In the genomic region with DNA sequence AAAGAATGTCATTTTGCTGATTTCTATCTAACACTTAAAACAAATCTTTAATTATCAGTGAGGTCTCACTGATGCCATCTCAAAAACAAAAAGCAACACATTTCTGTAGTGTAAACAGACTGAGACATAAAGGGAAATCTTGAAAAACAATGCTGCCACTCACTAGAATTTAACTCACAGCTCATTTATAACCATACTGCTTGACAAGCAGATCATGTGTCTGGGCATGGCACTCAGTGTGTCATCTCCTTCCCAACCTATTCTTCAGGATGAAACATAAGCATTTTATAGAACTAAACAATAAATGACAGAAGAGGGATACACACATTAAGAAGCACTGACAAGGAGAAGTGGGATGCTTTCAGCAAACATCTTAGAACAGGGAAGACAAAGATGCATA, we compare ENCODE assay signal across 1 cellular context.
TF ChIP-seq lines count a peak whose summit lies in the region.

No MANE protein-coding gene starts in this region.

TF ChIP-seq in SK-N-SH treated with all-trans-retinoic acid at 6 μM for 48 hours, 23 proteins besides CTCF, POLR2A, EP300 and RAD21 (continued from another document):
- TF ChIP-seq, protein P1, sequence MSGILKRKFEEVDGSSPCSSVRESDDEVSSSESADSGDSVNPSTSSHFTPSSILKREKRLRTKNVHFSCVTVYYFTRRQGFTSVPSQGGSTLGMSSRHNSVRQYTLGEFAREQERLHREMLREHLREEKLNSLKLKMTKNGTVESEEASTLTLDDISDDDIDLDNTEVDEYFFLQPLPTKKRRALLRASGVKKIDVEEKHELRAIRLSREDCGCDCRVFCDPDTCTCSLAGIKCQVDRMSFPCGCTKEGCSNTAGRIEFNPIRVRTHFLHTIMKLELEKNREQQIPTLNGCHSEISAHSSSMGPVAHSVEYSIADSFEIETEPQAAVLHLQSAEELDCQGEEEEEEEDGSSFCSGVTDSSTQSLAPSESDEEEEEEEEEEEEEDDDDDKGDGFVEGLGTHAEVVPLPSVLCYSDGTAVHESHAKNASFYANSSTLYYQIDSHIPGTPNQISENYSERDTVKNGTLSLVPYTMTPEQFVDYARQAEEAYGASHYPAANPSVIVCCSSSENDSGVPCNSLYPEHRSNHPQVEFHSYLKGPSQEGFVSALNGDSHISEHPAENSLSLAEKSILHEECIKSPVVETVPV (CRISPR knock-in tag; IDR thresholded peaks at IDR 0.05), result no peak
- TF ChIP-seq PPARA (CRISPR knock-in tag; IDR thresholded peaks at IDR 0.05; ENCODE audit: borderline replicate concordance), result no peak
- TF ChIP-seq ZFP3 (CRISPR knock-in tag; IDR thresholded peaks at IDR 0.05), result no peak
- TF ChIP-seq OSR1 (CRISPR knock-in tag; IDR thresholded peaks at IDR 0.05), result no peak
- TF ChIP-seq GLIS3 (CRISPR knock-in tag; IDR thresholded peaks at IDR 0.05), result no peak
- no peak for TF ChIP-seq RARB (CRISPR knock-in tag; IDR thresholded peaks at IDR 0.05)
- TF ChIP-seq ZFP30 (CRISPR knock-in tag; IDR thresholded peaks at IDR 0.05), result no peak
